38 cellular contexts compared by ENCODE assay signal in the genomic region with DNA sequence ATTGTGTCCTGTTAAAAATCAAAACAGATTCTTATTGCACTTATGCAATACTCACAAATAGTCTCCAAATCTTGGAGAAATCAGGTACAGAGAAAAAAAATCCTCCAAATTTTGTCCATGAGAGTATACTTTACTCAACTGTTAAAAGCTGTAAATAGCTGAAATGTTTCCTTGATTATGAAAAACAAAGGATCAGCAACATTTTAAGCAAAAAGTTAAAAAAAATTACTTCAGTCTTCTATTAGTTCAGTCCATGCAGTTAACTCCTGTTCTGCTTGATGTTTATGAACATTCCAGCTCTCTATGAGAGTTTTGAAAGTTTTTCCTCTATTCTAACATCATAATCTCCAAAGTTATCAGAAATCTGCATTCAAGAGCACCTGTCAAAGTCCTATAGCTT. TPM values are rescaled to one million over a fixed set of nuclear protein-coding genes. Genes with fewer than 3 reads are reported as not detected.
"Had no signal": no experiment of that assay in that cellular context is flagged by ENCODE, and none has a peak within 500 bp of the region (broad histone marks: within the 10 kb centered on the region; RNA-seq: fewer than 3 reads in every experiment).

No MANE protein-coding gene starts in this region.

- H3K4me3 ChIP-seq: MG63 had no signal

- DNase-seq: Karpas-422, Kasumi-1, MG63, MM.1S, MV-4-11, NCI-H1048, NCI-H1092, NCI-H1105, NCI-H1105 treated with DMSO at 0.1 percent for 48 hours, NCI-H1417, NCI-H1417 treated with DMSO at 0.1 percent for 48 hours, NCI-H1436, NCI-H1436 treated with DMSO at 0.1 percent for 48 hours, NCI-H146, NCI-H1694, NCI-H1694 treated with DMSO at 0.1 percent for 48 hours, NCI-H187, NCI-H187 treated with DMSO at 0.1 percent for 48 hours, NCI-H1930, NCI-H2029, NCI-H2029 treated with DMSO at 0.1 percent for 48 hours, NCI-H2081, NCI-H2081 treated with DMSO at 0.1 percent for 48 hours, NCI-H2107, NCI-H2227 treated with DMSO at 0.1 percent for 48 hours, NCI-H226, NCI-H345, NCI-H446, NCI-H446 treated with DMSO at 0.1 percent for 48 hours, NCI-H510A, NCI-H510A treated with DMSO at 0.1 percent for 48 hours, NCI-H524, NCI-H524 treated with DMSO at 0.1 percent for 48 hours, NCI-H526 had no signal

- H3K27me3 ChIP-seq: MG63 had no signal

- H3K36me3 ChIP-seq: MG63 had no signal

RNA-seq across cellular contexts. Expression of gene ZNF80, which starts 22.8 kb away (rescaled TPM):
- total RNA-seq: M059J, MCF 10A, NCI-H460 had no signal

RNA-seq across cellular contexts. Expression of gene TIGIT, which starts 33.7 kb away (rescaled TPM):
- total RNA-seq: LHCN-M2, M059J, MCF 10A, NCI-H460 had no signal
